24 cellular contexts compared by ENCODE assay signal in genomic region chr17:13353590-13353989, GRCh38.
DNase-seq lines count a peak whose midpoint lies in the region; ATAC-seq and TF ChIP-seq lines count a peak whose summit lies in the region.
"Had no signal": no experiment of that assay in that cellular context is flagged by ENCODE, and none has a peak within 500 bp of the region (broad histone marks: within the 10 kb centered on the region; RNA-seq: fewer than 3 reads in every experiment).

No MANE protein-coding gene starts in this region.

- H3K4me2 ChIP-seq in mesenchymal stem cell (ENCODE audit: low read length, poor library complexity, severe bottlenecking) = no peak overlapping the region

- no peaks in the 10 kb centered on the region for H3K36me3 Mint-ChIP-seq in immature natural killer cell
- H3K36me3 Mint-ChIP-seq: mesothelial cell of epicardium had no signal

- DNase-seq in AG20443 (ENCODE audit: low spot score) (peak; percentile 31), fibroblast of mammary gland (ENCODE audit: low read depth) (peak; percentile 98), mesenchymal stem cell (peak; percentile 13), immature natural killer cell (no peak), NCI-H1048 (lab: John Stamatoyannopoulos, UW) (no peak), DMS153 treated with DMSO at 0.1 percent for 48 hours (lab: John Stamatoyannopoulos, UW; ENCODE audit: unreplicated experiment) (no peak)
- DNase-seq: activated CD4-positive, alpha-beta T cell treated with anti-CD3 and anti-CD28 coated beads, Interleukin-2, amount 50 U/mL, for 1 hour; activated naive CD4-positive, alpha-beta T cell treated with anti-CD3 and anti-CD28 coated beads for 36 hours; body of pancreas; CD4-positive, alpha-beta T cell; dermis blood vessel endothelial cell; DMS79 treated with DMSO at 0.1 percent for 48 hours; H9; KG1; kidney; NCI-H2081; NCI-H510A; psoas muscle; stimulated activated CD4-positive, alpha-beta T cell treated with anti-CD3 and anti-CD28 coated beads, Interleukin-15, amount 100 ng/mL, for 24 hours had no signal

- no peaks in the 10 kb centered on the region for H3K79me1 ChIP-seq in mesenchymal stem cell (replicated peaks; ENCODE audit: low read length, poor library complexity, severe bottlenecking)

- H3K14ac ChIP-seq in mesenchymal stem cell (ENCODE audit: low read length in 2 of 2) = no peak overlapping the region

- peaks cover 0 to 3% (median 2%) of the 10 kb centered on the region in 3 donors for H3K27me3 Mint-ChIP-seq in immature natural killer cell (ENCODE audit: low read depth in 3 of 3)
- H3K27me3 Mint-ChIP-seq: CD4-positive, alpha-beta T cell had no signal

- H3K27ac ChIP-seq in mesenchymal stem cell (ENCODE audit: low read length, poor library complexity, severe bottlenecking) = no peak overlapping the region
- H3K27ac ChIP-seq: body of pancreas, psoas muscle, RWPE1, tibial nerve had no signal

- no peak overlapping the region for H2AFZ ChIP-seq in mesenchymal stem cell (ENCODE audit: low read depth, low read length)

- H3K9me3 ChIP-seq in mesenchymal stem cell (ENCODE audit: control insufficient read depth, low read length) = no peaks in the 10 kb centered on the region
- H3K9me3 ChIP-seq: body of pancreas, psoas muscle, tibial nerve had no signal

- no peak overlapping the region for H4K8ac ChIP-seq in mesenchymal stem cell (ENCODE audit: low read length)

- peak overlapping the region in 1 of 2 experiments; percentile 26 for H2BK12ac ChIP-seq in mesenchymal stem cell (ENCODE audit: low read length in 2 of 2)

- peak; percentile 13 for TF ChIP-seq CTCF in fibroblast of mammary gland (conservative IDR thresholded peaks at IDR 0.05; ENCODE audit: control insufficient read depth, insufficient read depth, low read depth, low read length)

- no peak overlapping the region for H3K27ac Mint-ChIP-seq in immature natural killer cell
- H3K27ac Mint-ChIP-seq: activated naive CD4-positive, alpha-beta T cell treated with anti-CD3 and anti-CD28 coated beads for 36 hours; CD4-positive, alpha-beta T cell; H9; mesothelial cell of epicardium had no signal

- H3K4me1 ChIP-seq in mesenchymal stem cell (ENCODE audit: control insufficient read depth, insufficient read depth, low read depth, low read length) = peaks cover 2% of the 10 kb centered on the region
- H3K4me1 ChIP-seq: body of pancreas, psoas muscle, tibial nerve had no signal

- H3K27me3 ChIP-seq in mesenchymal stem cell (ENCODE audit: control insufficient read depth in 1 of 2, insufficient read depth in 1 of 2, low read length in 2 of 2) = no peaks in the 10 kb centered on the region
- H3K27me3 ChIP-seq: body of pancreas, tibial nerve had no signal

- no peak overlapping the region for H3K4me3 ChIP-seq in fibroblast of mammary gland (ENCODE audit: control insufficient read depth, low read depth, low read length)
- H3K4me3 ChIP-seq in mesenchymal stem cell (ENCODE audit: insufficient read depth in 1 of 2, low read depth in 1 of 2, low read length in 2 of 2) = no peak overlapping the region
- H3K4me3 ChIP-seq: body of pancreas, psoas muscle, tibial nerve had no signal

- H2BK120ac ChIP-seq in mesenchymal stem cell (ENCODE audit: low read depth, low read length) = no peak overlapping the region

- H4K91ac ChIP-seq in mesenchymal stem cell (ENCODE audit: low read length) = no peak overlapping the region

- H2BK5ac ChIP-seq in mesenchymal stem cell (ENCODE audit: low read depth, low read length, poor library complexity, severe bottlenecking) = no peak overlapping the region

- H2BK15ac ChIP-seq in mesenchymal stem cell (ENCODE audit: low read depth, poor library complexity, severe bottlenecking) = no peak overlapping the region

- H3K18ac ChIP-seq in mesenchymal stem cell (ENCODE audit: low read depth in 1 of 2, low read length in 2 of 2) = no peak overlapping the region

- 59% methylated on average over 4 of the region's 5 CpGs for WGBS in mesenchymal stem cell

- no peaks in the 10 kb centered on the region for H3K36me3 ChIP-seq in mesenchymal stem cell (ENCODE audit: control insufficient read depth in 1 of 2, insufficient read depth in 2 of 2, low read depth in 1 of 2, low read length in 2 of 2)
- H3K36me3 ChIP-seq: tibial nerve had no signal

- no peaks in the 10 kb centered on the region for H3K4me1 Mint-ChIP-seq in immature natural killer cell

- no peak overlapping the region for H2AK5ac ChIP-seq in mesenchymal stem cell (ENCODE audit: low read length, severe bottlenecking)

- H3K9me3 Mint-ChIP-seq in immature natural killer cell = no peaks in the 10 kb centered on the region
- H3K9me3 Mint-ChIP-seq: activated naive CD4-positive, alpha-beta T cell treated with anti-CD3 and anti-CD28 coated beads for 36 hours; CD4-positive, alpha-beta T cell; H9; mesothelial cell of epicardium had no signal

- peak; percentile 92 for ATAC-seq in SK-N-SH treated with all-trans-retinoic acid at 6 μM for 48 hours
- ATAC-seq in GM19455 (IDR thresholded peaks at IDR 0.05; ENCODE audit: unreplicated experiment) = no peak
- ATAC-seq: body of pancreas, psoas muscle had no signal

- peak overlapping the region; percentile 7 for H3K9ac ChIP-seq in mesenchymal stem cell (ENCODE audit: low read length)

- no peak overlapping the region for H3K4me3 Mint-ChIP-seq in immature natural killer cell
- H3K4me3 Mint-ChIP-seq: activated naive CD4-positive, alpha-beta T cell treated with anti-CD3 and anti-CD28 coated beads for 36 hours; CD4-positive, alpha-beta T cell; H9; mesothelial cell of epicardium had no signal

- no peak overlapping the region for H3K4ac ChIP-seq in mesenchymal stem cell (ENCODE audit: low read depth in 1 of 2, low read length in 2 of 2)

- H3K23ac ChIP-seq in mesenchymal stem cell (ENCODE audit: low read length in 2 of 2) = no peak overlapping the region

TF ChIP-seq in SK-N-SH treated with all-trans-retinoic acid at 6 μM for 48 hours, 23 proteins besides CTCF, POLR2A, EP300 and RAD21 (continues in another document):
- TF ChIP-seq CSRNP3 (CRISPR knock-in tag; IDR thresholded peaks at IDR 0.05) = no peak
- TF ChIP-seq ZNF565 (CRISPR knock-in tag; conservative IDR thresholded peaks at IDR 0.05; ENCODE audit: low read depth) = no peak
- no peak for TF ChIP-seq ARNTL (CRISPR knock-in tag; IDR thresholded peaks at IDR 0.05; ENCODE audit: borderline replicate concordance, low read depth)
- no peak for TF ChIP-seq ZNF8 (CRISPR knock-in tag; IDR thresholded peaks at IDR 0.05)
- TF ChIP-seq GLIS3 (CRISPR knock-in tag; IDR thresholded peaks at IDR 0.05) = no peak
- peak; percentile 70 for TF ChIP-seq TSHZ2 (CRISPR knock-in tag; IDR thresholded peaks at IDR 0.05)
- peak; percentile 85 for TF ChIP-seq ISL1 (CRISPR knock-in tag; IDR thresholded peaks at IDR 0.05)
- TF ChIP-seq PPARA (CRISPR knock-in tag; IDR thresholded peaks at IDR 0.05; ENCODE audit: borderline replicate concordance) = no peak
- TF ChIP-seq ESRRG (CRISPR knock-in tag; IDR thresholded peaks at IDR 0.05) = no peak
- TF ChIP-seq BACH2 (CRISPR knock-in tag; IDR thresholded peaks at IDR 0.05; ENCODE audit: borderline replicate concordance) = no peak
- TF ChIP-seq ZFP3 (CRISPR knock-in tag; IDR thresholded peaks at IDR 0.05) = peak; percentile 69; the same call in 1 of the 2 replicates

Comparison
In these comparisons a context has a peak if more than half of its experiments do, and no peak if none do; other contexts are left out.
1. DNase-seq: peak in AG20443 (single experiment), fibroblast of mammary gland (single experiment) and mesenchymal stem cell (single experiment); none in immature natural killer cell (0 of 3), NCI-H1048 (single experiment) and DMS153 treated with DMSO at 0.1 percent for 48 hours (single experiment).